Comparison of ENCODE assay signal across 8 cellular contexts in the genomic region with DNA sequence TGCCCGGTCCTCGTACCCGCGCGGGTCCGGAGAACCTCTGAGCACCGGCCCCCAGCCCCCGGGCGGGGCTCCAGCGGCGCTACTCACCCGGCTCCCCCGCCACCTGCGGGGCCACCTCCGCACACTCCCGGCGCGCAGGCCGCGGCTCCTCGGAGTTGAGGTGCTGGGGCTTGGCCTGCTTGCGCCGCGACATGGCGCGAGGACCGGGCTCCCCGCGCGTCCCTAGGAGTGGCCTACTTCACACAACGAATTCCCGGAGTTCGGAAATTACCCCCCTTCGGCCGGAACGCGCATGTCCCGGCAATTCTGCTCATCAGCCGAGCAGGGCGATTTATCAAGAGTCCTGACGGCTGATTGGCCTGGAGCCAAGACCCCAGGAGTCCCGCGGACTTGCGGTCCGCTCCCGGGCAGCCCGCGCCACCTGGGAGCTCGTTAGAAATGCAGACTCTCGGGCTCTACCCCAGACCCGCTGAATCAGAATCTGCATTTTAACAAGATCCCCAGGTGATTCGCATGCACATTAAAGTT.
DNase-seq lines count a peak whose midpoint lies in the region; ATAC-seq and TF ChIP-seq lines count a peak whose summit lies in the region.

No MANE protein-coding gene starts in this region.

- peak overlapping the region; percentile 32 for H3K4me3 Mint-ChIP-seq in Calu3 (ENCODE audit: low read depth, unreplicated experiment)
- H3K4me3 Mint-ChIP-seq in endothelial cell (ENCODE audit: unreplicated experiment): peak overlapping the region; percentile 82

- no peak for ATAC-seq in GM21526 (IDR thresholded peaks at IDR 0.05; ENCODE audit: low FRiP score, unreplicated experiment)

- no peaks in the 10 kb centered on the region for H3K27me3 Mint-ChIP-seq in Calu3 (ENCODE audit: unreplicated experiment)
- H3K27me3 Mint-ChIP-seq in endothelial cell (ENCODE audit: unreplicated experiment): peaks cover 2% of the 10 kb centered on the region

- BruUV-seq in Calu3 (replicated peaks; lab: Mats Ljungman, UMichigan): no TSS peak

- no peak for TF ChIP-seq CTCF in Calu3 (IDR thresholded peaks at IDR 0.05; ENCODE audit: unreplicated experiment)
- no peak for TF ChIP-seq CTCF in endothelial cell (IDR thresholded peaks at IDR 0.05; ENCODE audit: unreplicated experiment)

- H3K36me3 ChIP-seq in muscle layer of colon (ENCODE audit: insufficient read depth, low read length): no peaks in the 10 kb centered on the region

- H3K4me1 Mint-ChIP-seq in Calu3 (ENCODE audit: low read depth, unreplicated experiment) (no peaks in the 10 kb centered on the region), endothelial cell (ENCODE audit: unreplicated experiment) (peaks cover 16% of the 10 kb centered on the region)

- CTCF ChIA-PET in Calu3 (lab: Charles Lee): no interaction called here

- intact Hi-C loops in Calu3 (cut with micrococcal nuclease; ENCODE audit: unreplicated experiment): no loop called here

- no peak overlapping the region for H3K9ac ChIP-seq in muscle layer of colon (ENCODE audit: low read length)

- DNase-seq in Calu3 (no peak), NCI-H524 treated with DMSO at 0.1 percent for 48 hours (lab: John Stamatoyannopoulos, UW) (peak; percentile 5), endothelial cell (ENCODE audit: low spot score) (peak; percentile 56), AG08396 (ENCODE audit: low spot score) (no peak), cerebellum (ENCODE audit: low spot score) (no peak), NCI-H1417 treated with DMSO at 0.1 percent for 48 hours (lab: John Stamatoyannopoulos, UW) (no peak)

- H3K36me3 Mint-ChIP-seq in Calu3 (ENCODE audit: insufficient read depth, unreplicated experiment) (no peaks in the 10 kb centered on the region), endothelial cell (ENCODE audit: low read depth, unreplicated experiment) (no peaks in the 10 kb centered on the region)

- H3K9me3 Mint-ChIP-seq in Calu3 (ENCODE audit: low read depth, unreplicated experiment) (no peaks in the 10 kb centered on the region), endothelial cell (ENCODE audit: unreplicated experiment) (no peaks in the 10 kb centered on the region)

- H3K27ac Mint-ChIP-seq in Calu3 (ENCODE audit: unreplicated experiment): no peak overlapping the region
- no peak overlapping the region for H3K27ac Mint-ChIP-seq in endothelial cell (ENCODE audit: unreplicated experiment)

- peak overlapping the region; percentile 47 to 52 for H3K4me3 ChIP-seq in muscle layer of colon (ENCODE audit: low read depth in 1 of 2, low read length in 2 of 2)

- no peak overlapping the region for H3K27ac ChIP-seq in muscle layer of colon (ENCODE audit: low read depth, low read length)

- peaks cover 17% of the 10 kb centered on the region for H3K4me1 ChIP-seq in muscle layer of colon (ENCODE audit: insufficient read depth, low read length)

- no peaks in the 10 kb centered on the region for H3K9me3 ChIP-seq in muscle layer of colon (ENCODE audit: low read length)

- peaks cover 20 to 31% of the 10 kb centered on the region in 2 donors for H3K27me3 ChIP-seq in muscle layer of colon (ENCODE audit: control insufficient read depth in 1 of 2, insufficient read depth in 2 of 2, low read length in 2 of 2)

Comparison
In these comparisons a context has a peak if more than half of its experiments do, and no peak if none do; other contexts are left out.
1. DNase-seq: peak in NCI-H524 treated with DMSO at 0.1 percent for 48 hours (single experiment) and endothelial cell (single experiment); none in Calu3 (single experiment), AG08396 (single experiment), cerebellum (single experiment) and NCI-H1417 treated with DMSO at 0.1 percent for 48 hours (single experiment).